Comparison of ENCODE assay signal across 8 cellular contexts in genomic region chr3:105518806-105519418, GRCh38.
DNase-seq lines count a peak whose midpoint lies in the region; ATAC-seq lines count a peak whose summit lies in the region.

No MANE protein-coding gene starts in this region.

- peaks cover 3% of the 10 kb centered on the region for H3K4me1 Mint-ChIP-seq in activated T-cell treated with anti-CD3 and anti-CD28 coated beads, Interleukin-2, amount 50 U/mL, for 24 hours (ENCODE audit: low read depth)
- peaks cover 3% of the 10 kb centered on the region for H3K4me1 Mint-ChIP-seq in stimulated activated memory B cell treated with anti-CD40 and anti-IgM and Interleukin-4, amounts not matched to agents 10 μg/mL and 1 μg/mL and 100 μg/mL, for 72 hours

- H3K27ac Mint-ChIP-seq in activated T-cell treated with anti-CD3 and anti-CD28 coated beads, Interleukin-2, amount 50 U/mL, for 24 hours: no peak overlapping the region
- no peak overlapping the region for H3K27ac Mint-ChIP-seq in stimulated activated memory B cell treated with anti-CD40 and anti-IgM and Interleukin-4, amounts not matched to agents 10 μg/mL and 1 μg/mL and 100 μg/mL, for 72 hours

- no peaks in the 10 kb centered on the region for H3K36me3 Mint-ChIP-seq in activated T-cell treated with anti-CD3 and anti-CD28 coated beads, Interleukin-2, amount 50 U/mL, for 24 hours (ENCODE audit: low read depth)
- H3K36me3 Mint-ChIP-seq in stimulated activated memory B cell treated with anti-CD40 and anti-IgM and Interleukin-4, amounts not matched to agents 10 μg/mL and 1 μg/mL and 100 μg/mL, for 72 hours: peaks cover 6% of the 10 kb centered on the region

- DNase-seq in activated T-cell treated with anti-CD3 and anti-CD28 coated beads for 24 hours (ENCODE audit: low read depth) (peak; percentile 5), NCI-H82 (lab: John Stamatoyannopoulos, UW) (peak; percentile 88), astrocyte of the hippocampus (ENCODE audit: low read depth, low spot score) (peak; percentile 82), iPS DF 4.7 (ENCODE audit: extremely low read depth, low spot score) (peak; percentile 44)
- DNase-seq in activated T-cell treated with anti-CD3 and anti-CD28 coated beads, Interleukin-2, amount 50 U/mL, for 24 hours: no peak

- no peaks in the 10 kb centered on the region for H3K9me3 Mint-ChIP-seq in activated T-cell treated with anti-CD3 and anti-CD28 coated beads, Interleukin-2, amount 50 U/mL, for 24 hours
- H3K9me3 Mint-ChIP-seq in stimulated activated memory B cell treated with anti-CD40 and anti-IgM and Interleukin-4, amounts not matched to agents 10 μg/mL and 1 μg/mL and 100 μg/mL, for 72 hours: no peaks in the 10 kb centered on the region

- peaks cover 2% of the 10 kb centered on the region for H3K27me3 Mint-ChIP-seq in activated T-cell treated with anti-CD3 and anti-CD28 coated beads, Interleukin-2, amount 50 U/mL, for 24 hours
- no peaks in the 10 kb centered on the region for H3K27me3 Mint-ChIP-seq in stimulated activated memory B cell treated with anti-CD40 and anti-IgM and Interleukin-4, amounts not matched to agents 10 μg/mL and 1 μg/mL and 100 μg/mL, for 72 hours

- no peak overlapping the region for H3K4me3 Mint-ChIP-seq in activated T-cell treated with anti-CD3 and anti-CD28 coated beads, Interleukin-2, amount 50 U/mL, for 24 hours
- H3K4me3 Mint-ChIP-seq in stimulated activated memory B cell treated with anti-CD40 and anti-IgM and Interleukin-4, amounts not matched to agents 10 μg/mL and 1 μg/mL and 100 μg/mL, for 72 hours: no peak overlapping the region

- ATAC-seq in GM21381 (IDR thresholded peaks at IDR 0.05; ENCODE audit: unreplicated experiment) (peak; percentile 88), HG03565 (IDR thresholded peaks at IDR 0.05; ENCODE audit: unreplicated experiment) (peak; percentile 95)
- ATAC-seq in stimulated activated memory B cell treated with anti-CD40 and anti-IgM and Interleukin-4, amounts not matched to agents 10 μg/mL and 1 μg/mL and 100 μg/mL, for 72 hours: peak; percentile 60
